Comparison of ENCODE assay signal across 8 cellular contexts in genomic region chr14:55446127-55446736, GRCh38. TPM values are rescaled to one million over a fixed set of nuclear protein-coding genes. Genes with fewer than 3 reads are reported as not detected.
A peak's percentile ranks its signal among the peaks of the same experiment; 100 is the strongest.
DNase-seq lines count a peak whose midpoint lies in the region; ATAC-seq and TF ChIP-seq lines count a peak whose summit lies in the region.

No MANE protein-coding gene starts in this region.

- peak; percentile 70 for ATAC-seq in left ventricle myocardium superior
- ATAC-seq in gastrocnemius medialis, result no peak
- ATAC-seq in GM18502 (IDR thresholded peaks at IDR 0.05; ENCODE audit: poor library complexity, unreplicated experiment), result no peak

- intact Hi-C loops in left ventricle myocardium superior (cut with micrococcal nuclease) (no loop called here), gastrocnemius medialis (cut with DNase I; ENCODE audit: low total_unique reads) (loop anchor here (2.0 to 10.0 kb wide), 2 partner anchors 889 to 1025 kb away; no protein-coding TSS in a partner anchor)

- H3K27me3 ChIP-seq in adipocyte (replicated peaks; ENCODE audit: control insufficient read depth, insufficient read depth, low read length), result no peaks in the 10 kb centered on the region
- H3K27me3 ChIP-seq in gastrocnemius medialis, result no peaks in the 10 kb centered on the region

- peak overlapping the region; percentile 22 for H3K9ac ChIP-seq in adipocyte (ENCODE audit: low read length)

- in situ Hi-C loops in SK-MEL-5 (cut with HindIII; ENCODE audit: low pct_unique_long_range_greater_than_20kb, low sequenced_read_pairs) (no loop called here), gastrocnemius medialis (cut with MboI; ENCODE audit: low sequenced_read_pairs in 4 of 4) (loop anchor here (10.0 to 25.0 kb wide), 3 partner anchors 359 to 1041 kb away; no protein-coding TSS in a partner anchor)

- H3K4me1 ChIP-seq in adipocyte (ENCODE audit: control insufficient read depth, insufficient read depth, low read length), result peaks cover 30% of the 10 kb centered on the region
- H3K4me1 ChIP-seq in gastrocnemius medialis, result peaks cover 0 to 5% of the 10 kb centered on the region in 2 donors

- DNase-seq in NOMO-1 (lab: John Stamatoyannopoulos, UW; ENCODE audit: unreplicated experiment in 2 of 2), result peak; percentile 26 to 53
- no peak for DNase-seq in NOMO-1 treated with dmso at 0.1 percent for 144 hours (lab: John Stamatoyannopoulos, UW; ENCODE audit: unreplicated experiment)
- peak; percentile 71 for DNase-seq in NB4 (ENCODE audit: low read depth)
- DNase-seq in SK-MEL-5 (ENCODE audit: low read depth, low spot score), result peak; percentile 86
- DNase-seq in adipocyte (ENCODE audit: low read depth), result peak; percentile 95
- no peak for DNase-seq in left ventricle myocardium superior
- peak in 1 of 2 donors; percentile 14 for DNase-seq in gastrocnemius medialis

- TF ChIP-seq CTCF in NB4 (IDR thresholded peaks at IDR 0.05; ENCODE audit: low read depth, low read length) (peak; percentile 49), gastrocnemius medialis (IDR thresholded peaks at IDR 0.05 in 4 of 5, conservative IDR thresholded peaks at IDR 0.05 in 1 of 5) (peak; percentile 13 to 70 (median 42))

- TF ChIP-seq POLR2A in NB4 (IDR thresholded peaks at IDR 0.05; ENCODE audit: extremely low read depth, insufficient read length) (no peak), gastrocnemius medialis (IDR thresholded peaks at IDR 0.05) (no peak)

- H3K4me3 ChIP-seq in NB4 (ENCODE audit: low read depth, low read length) (no peak overlapping the region), adipocyte (ENCODE audit: low read length) (no peak overlapping the region), gastrocnemius medialis (no peak overlapping the region)

- H3K9me3 ChIP-seq in adipocyte (ENCODE audit: control insufficient read depth, low read length) (no peaks in the 10 kb centered on the region), gastrocnemius medialis (no peaks in the 10 kb centered on the region)

- no peak overlapping the region for H3K27ac ChIP-seq in gastrocnemius medialis

- H3K36me3 ChIP-seq in adipocyte (ENCODE audit: control insufficient read depth, insufficient read depth, low read length, severe bottlenecking) (no peaks in the 10 kb centered on the region), gastrocnemius medialis (no peaks in the 10 kb centered on the region)

RNA-seq across cellular contexts. Expression of gene TBPL2, which starts 5.8 kb away (rescaled TPM):
- total RNA-seq in SK-MEL-5 (2014; rRNA removed; shearing (Covaris generic)), result not detected in 2 replicates
- polyA plus RNA-seq in SK-MEL-5 (2015; cell fraction: cytosol; rRNA removed), result not detected in 2 replicates
- not detected in 2 replicates for polyA plus RNA-seq in SK-MEL-5 (2015; cell fraction: nucleus; rRNA removed)
- total RNA-seq in left ventricle myocardium superior (not detected), gastrocnemius medialis (not detected)

RNA-seq across cellular contexts. Expression of gene ATG14, which starts 34.6 kb away (rescaled TPM):
- 22.2 and 23.0 TPM in 2 replicates for total RNA-seq in SK-MEL-5 (2014; rRNA removed; shearing (Covaris generic))
- polyA plus RNA-seq in SK-MEL-5 (2015; cell fraction: cytosol; rRNA removed), result 7.3 and 10.2 TPM in 2 replicates
- 37.5 and 40.2 TPM in 2 replicates for polyA plus RNA-seq in SK-MEL-5 (2015; cell fraction: nucleus; rRNA removed)
- 17.3 TPM for total RNA-seq in left ventricle myocardium superior
- total RNA-seq in gastrocnemius medialis, result 10 to 100 TPM; 12.6 to 20.0 (median 15.6) TPM

Comparison
In these comparisons a context has a peak if more than half of its experiments do, and no peak if none do; other contexts are left out.
1. DNase-seq: peak in NOMO-1 (2 of 2), NB4 (single experiment), SK-MEL-5 (single experiment) and adipocyte (single experiment); none in NOMO-1 treated with dmso at 0.1 percent for 144 hours (single experiment) and left ventricle myocardium superior (single experiment).